In the genomic region with DNA sequence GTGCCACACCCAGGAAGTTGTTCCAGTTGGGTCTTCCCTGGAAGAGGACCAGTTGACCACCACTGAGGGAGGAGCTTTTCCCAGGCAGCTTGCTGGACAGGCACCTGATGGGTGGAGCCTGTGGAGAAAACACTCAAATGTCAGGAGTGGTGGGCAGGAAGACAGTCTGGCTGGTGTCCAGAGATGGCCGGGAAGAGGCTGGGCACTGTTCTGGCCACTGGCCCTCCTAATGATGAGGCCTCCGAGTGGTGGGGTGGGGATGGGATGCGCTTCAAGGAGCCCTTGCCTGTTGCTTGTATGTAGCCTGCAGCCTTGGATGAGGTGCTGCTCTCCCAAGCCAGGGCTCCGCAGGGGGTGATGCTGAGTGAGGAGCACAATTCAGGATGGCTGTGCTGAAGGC, we compare ENCODE assay signal across 15 cellular contexts. TPM values are rescaled to one million over a fixed set of nuclear protein-coding genes. Genes with fewer than 3 reads are reported as not detected.
DNase-seq lines count a peak whose midpoint lies in the region; ATAC-seq and TF ChIP-seq lines count a peak whose summit lies in the region.
"Had no signal": no experiment of that assay in that cellular context is flagged by ENCODE, and none has a peak within 500 bp of the region (broad histone marks: within the 10 kb centered on the region; RNA-seq: fewer than 3 reads in every experiment).

No MANE protein-coding gene starts in this region.

- no CpG with 5 or more reads among the region's 4 CpGs for WGBS in H9 (ENCODE audit: extremely low coverage, insufficient read length, low lambda C conversion rate)
- 58 to 100% (median 61%) methylated on average over 1 to 4 of the region's 4 CpGs for WGBS in adrenal gland, 4 donors

- H3K14ac ChIP-seq in H9 (ENCODE audit: insufficient read depth, low read length) = no peak overlapping the region

- H4K8ac ChIP-seq in H9 (replicated peaks; ENCODE audit: insufficient read length, low read depth, low read length) = no peak overlapping the region

- H3K4me1 ChIP-seq in H9 (ENCODE audit: insufficient read depth, low read length) (peaks cover 7% of the 10 kb centered on the region), adrenal gland (replicated peaks in 1 of 2) (peaks cover 29 to 83% of the 10 kb centered on the region in 2 donors), right atrium auricular region (peaks cover 0 to 76% of the 10 kb centered on the region in 2 donors), subcutaneous abdominal adipose tissue (ENCODE audit: control insufficient read depth in 5 of 5, insufficient read depth in 5 of 5, low read length in 5 of 5) (peaks cover 24 to 84% (median 78%) of the 10 kb centered on the region in 5 donors)

- H3K18ac ChIP-seq in H9 (ENCODE audit: insufficient read length, low read depth, low read length) = no peak overlapping the region

- no peak overlapping the region for H2BK120ac ChIP-seq in H9 (ENCODE audit: low read depth, low read length, poor library complexity, severe bottlenecking)

- no peak overlapping the region for H2BK15ac ChIP-seq in H9 (ENCODE audit: low read depth, low read length)

- peak; percentile 21 for DNase-seq in H9
- DNase-seq in adrenal gland = peak in 5 of 7 donors; percentile 45 to 69 (median 58)
- DNase-seq in right atrium auricular region (ENCODE audit: low spot score) = no peak
- DNase-seq in occipital lobe (lab: John Stamatoyannopoulos, UW) = no peak
- no peak for DNase-seq in activated naive CD4-positive, alpha-beta T cell treated with anti-CD3 and anti-CD28 coated beads, Interleukin-2, amount 50 U/mL, for 72 hours (ENCODE audit: low spot score in 2 of 2)
- DNase-seq in SW480 (ENCODE audit: low spot score) = no peak
- no peak for DNase-seq in NCI-H1436 (lab: John Stamatoyannopoulos, UW)
- DNase-seq: activated CD4-positive, alpha-beta T cell treated with anti-CD3 and anti-CD28 coated beads, Interleukin-2, amount 10 ng/mL, durations not matched to agents 24 days and 14 days; activated gamma-delta T cell treated with Interleukin-2 at 50 U/mL for 16 hours; Karpas-422; left colon; NCI-H2081 treated with DMSO at 0.1 percent for 48 hours; stimulated activated CD4-positive, alpha-beta T cell treated with anti-CD3 and anti-CD28 coated beads, Interleukin-1b, Interleukin-23, amount 100 ng/mL, for 48 hours; T-cell had no signal

- H4K20me1 ChIP-seq in H9 (ENCODE audit: control insufficient read depth, insufficient read depth, insufficient read length) = peaks cover 2% of the 10 kb centered on the region

- H3K36me3 ChIP-seq in adrenal gland (replicated peaks in 1 of 2) = peaks cover 0 to 72% of the 10 kb centered on the region in 2 donors
- peaks cover 44% of the 10 kb centered on the region for H3K36me3 ChIP-seq in right atrium auricular region
- peaks cover 7 to 89% (median 62%) of the 10 kb centered on the region in 5 donors for H3K36me3 ChIP-seq in subcutaneous abdominal adipose tissue (ENCODE audit: control insufficient read depth in 5 of 5, insufficient read depth in 5 of 5, low read length in 5 of 5)

- no peak for ATAC-seq in activated naive CD4-positive, alpha-beta T cell treated with anti-CD3 and anti-CD28 coated beads, Interleukin-2, amount 50 U/mL, for 72 hours
- ATAC-seq: left colon, T-cell had no signal

- H3K27me3 Mint-ChIP-seq in H9 (ENCODE audit: low read depth) = no peaks in the 10 kb centered on the region
- H3K27me3 Mint-ChIP-seq: activated CD4-positive, alpha-beta T cell treated with anti-CD3 and anti-CD28 coated beads, Interleukin-2, amount 10 ng/mL, durations not matched to agents 24 days and 14 days; T-cell had no signal

- H3K9ac ChIP-seq in H9 (ENCODE audit: extremely low read depth, insufficient read length, low read length) (no peak overlapping the region), subcutaneous abdominal adipose tissue (ENCODE audit: low read length in 5 of 5) (peak overlapping the region in 2 of 5 donors; percentile 50 to 52)

- H2BK20ac ChIP-seq in H9 (ENCODE audit: low read depth, low read length, poor library complexity, severe bottlenecking) = no peak overlapping the region

- TF ChIP-seq CTCF in H9 (conservative IDR thresholded peaks at IDR 0.05) = no peak
- no peak for TF ChIP-seq CTCF in adrenal gland (IDR thresholded peaks at IDR 0.05)
- TF ChIP-seq CTCF in right atrium auricular region (IDR thresholded peaks at IDR 0.05) = no peak

- H2BK5ac ChIP-seq in H9 (ENCODE audit: insufficient read length, low read length) = no peak overlapping the region

- no peak overlapping the region for H3K4me3 Mint-ChIP-seq in H9
- H3K4me3 Mint-ChIP-seq: activated CD4-positive, alpha-beta T cell treated with anti-CD3 and anti-CD28 coated beads, Interleukin-2, amount 10 ng/mL, durations not matched to agents 24 days and 14 days; T-cell had no signal

- no peaks in the 10 kb centered on the region for H3K79me1 ChIP-seq in H9 (ENCODE audit: insufficient read depth, low read depth, low read length, poor library complexity, severe bottlenecking)

- no peaks in the 10 kb centered on the region for H3K9me3 ChIP-seq in H9 (ENCODE audit: control insufficient read depth, low read depth, low read length)
- no peaks in the 10 kb centered on the region for H3K9me3 ChIP-seq in adrenal gland (replicated peaks in 1 of 3)
- no peaks in the 10 kb centered on the region for H3K9me3 ChIP-seq in right atrium auricular region
- no peaks in the 10 kb centered on the region for H3K9me3 ChIP-seq in subcutaneous abdominal adipose tissue (ENCODE audit: control insufficient read depth in 5 of 5, low read length in 5 of 5)

- intact Hi-C loops in adrenal gland (cut with DNase I) = no loop called here

- H3K36me3 Mint-ChIP-seq in H9 (ENCODE audit: insufficient read depth in 1 of 3, low read depth in 3 of 3) = peaks cover 30 to 71% (median 52%) of the 10 kb centered on the region in 3 experiments
- peaks cover 0 to 12% of the 10 kb centered on the region in 2 donors for H3K36me3 Mint-ChIP-seq in activated naive CD4-positive, alpha-beta T cell treated with anti-CD3 and anti-CD28 coated beads, Interleukin-2, amount 50 U/mL, for 72 hours

- peak overlapping the region in 2 of 3 experiments; percentile 39 to 85; a peak in 2 of 7 replicates for H3K27ac Mint-ChIP-seq in H9
- H3K27ac Mint-ChIP-seq in activated naive CD4-positive, alpha-beta T cell treated with anti-CD3 and anti-CD28 coated beads, Interleukin-2, amount 50 U/mL, for 72 hours = no peak overlapping the region

- no peak overlapping the region for H3K4me2 ChIP-seq in H9 (ENCODE audit: insufficient read depth, insufficient read length, low read length)

- no peak overlapping the region for H3K4ac ChIP-seq in H9 (ENCODE audit: low read depth, low read length)

- no peak overlapping the region for H2AFZ ChIP-seq in H9 (ENCODE audit: low read length)

- H4K5ac ChIP-seq in H9 (ENCODE audit: insufficient read length, low read depth, low read length) = no peak overlapping the region

- no peaks in the 10 kb centered on the region for H3K27me3 ChIP-seq in H9 (ENCODE audit: insufficient read depth, low read length)
- no peaks in the 10 kb centered on the region for H3K27me3 ChIP-seq in adrenal gland
- H3K27me3 ChIP-seq in right atrium auricular region = no peaks in the 10 kb centered on the region
- no peaks in the 10 kb centered on the region for H3K27me3 ChIP-seq in subcutaneous abdominal adipose tissue (ENCODE audit: control insufficient read depth in 5 of 5, insufficient read depth in 4 of 5, low read length in 5 of 5)

- no peak overlapping the region for H3K23ac ChIP-seq in H9 (ENCODE audit: insufficient read length, low read depth, low read length)

- no peak overlapping the region for H2AK5ac ChIP-seq in H9 (ENCODE audit: insufficient read length, low read length)

- no peak overlapping the region for H2BK12ac ChIP-seq in H9 (ENCODE audit: insufficient read length, low read depth, low read length)

- no peaks in the 10 kb centered on the region for H3K23me2 ChIP-seq in H9 (ENCODE audit: insufficient read length, low read depth, low read length, poor library complexity, severe bottlenecking)

- H3K27ac ChIP-seq in H9 (ENCODE audit: insufficient read length, low read depth, low read length) (no peak overlapping the region), adrenal gland (peak overlapping the region in 2 of 5 donors; percentile 77 to 90), right atrium auricular region (peak overlapping the region; percentile 73 to 82), subcutaneous abdominal adipose tissue (ENCODE audit: low read depth, low read length) (peak overlapping the region; percentile 57)

- H3K9me3 Mint-ChIP-seq in H9 = no peaks in the 10 kb centered on the region
- no peaks in the 10 kb centered on the region for H3K9me3 Mint-ChIP-seq in activated naive CD4-positive, alpha-beta T cell treated with anti-CD3 and anti-CD28 coated beads, Interleukin-2, amount 50 U/mL, for 72 hours
- H3K9me3 Mint-ChIP-seq: activated CD4-positive, alpha-beta T cell treated with anti-CD3 and anti-CD28 coated beads, Interleukin-2, amount 10 ng/mL, durations not matched to agents 24 days and 14 days; T-cell had no signal

- no peak for TF ChIP-seq POLR2A in adrenal gland (IDR thresholded peaks at IDR 0.05)

- no peaks in the 10 kb centered on the region; the same call in 1 of the 2 replicates for H3K79me2 ChIP-seq in H9 (ENCODE audit: insufficient read depth, low read length)

- no peak overlapping the region for H3K4me3 ChIP-seq in adrenal gland
- H3K4me3 ChIP-seq in right atrium auricular region = no peak overlapping the region
- peak overlapping the region in 1 of 5 donors; percentile 9 for H3K4me3 ChIP-seq in subcutaneous abdominal adipose tissue (ENCODE audit: low read depth in 1 of 5, low read length in 5 of 5)

- H3K56ac ChIP-seq in H9 (ENCODE audit: insufficient read length, low read depth, low read length) = no peak overlapping the region

- no peak overlapping the region for H3T11ph ChIP-seq in H9 (ENCODE audit: low read length)

- no peak overlapping the region for H4K91ac ChIP-seq in H9 (ENCODE audit: insufficient read length, low read depth, low read length)

- H3K4me1 Mint-ChIP-seq in H9 = peaks cover 44 to 46% of the 10 kb centered on the region in 2 experiments

RNA-seq across cellular contexts. Expression of a gene that starts 12.3 kb away (rescaled TPM):
- 16.6 and 18.1 TPM in 2 replicates for total RNA-seq in H9 (2021)
- total RNA-seq in adrenal gland = 10 to 100 TPM; 31.3 to 62.9 (median 50.3) TPM
- 10 to 100 TPM; 20.4 to 49.3 (median 33.7) TPM for polyA plus RNA-seq in adrenal gland
- 10 to 100 TPM in 1 of 2 donors, 1 to 10 TPM in 1; 6.3 to 19.4 TPM for total RNA-seq in right atrium auricular region
- 6.7 TPM for total RNA-seq in occipital lobe
- total RNA-seq in activated naive CD4-positive, alpha-beta T cell treated with anti-CD3 and anti-CD28 coated beads, Interleukin-2, amount 50 U/mL, for 72 hours = 10 to 100 TPM; 13.7 to 16.1 TPM

RNA-seq across cellular contexts. Expression of a gene that starts 28.6 kb away (rescaled TPM):
- total RNA-seq in H9 (2021) (64.0 and 74.4 TPM in 2 replicates), adrenal gland (1 to 10 TPM in 5 of 8 donors, under 1 TPM in 3; 0.26 to 3.8 (median 1.7) TPM), right atrium auricular region (under 1 TPM; 0.28 to 0.56 TPM), occipital lobe (0.47 TPM)
- polyA plus RNA-seq in adrenal gland = 1 to 10 TPM in 2 of 3 donors, under 1 TPM in 1; 0.33 to 6.0 (median 3.0) TPM
- 10 to 100 TPM; 47.5 to 56.0 TPM for total RNA-seq in activated naive CD4-positive, alpha-beta T cell treated with anti-CD3 and anti-CD28 coated beads, Interleukin-2, amount 50 U/mL, for 72 hours

RNA-seq across cellular contexts. Expression of a gene that starts 57.7 kb away (rescaled TPM):
- total RNA-seq in H9 (2021) = 3.7 TPM in 2 replicates
- total RNA-seq in adrenal gland = 10 to 100 TPM; 17.2 to 41.7 (median 31.3) TPM
- polyA plus RNA-seq in adrenal gland = 10 to 100 TPM; 13.0 to 29.7 (median 23.0) TPM
- total RNA-seq in right atrium auricular region = 1 to 10 TPM in 1 of 2 donors, under 1 TPM in 1; 0.96 to 2.2 TPM
- 15.6 TPM for total RNA-seq in occipital lobe
- total RNA-seq in activated naive CD4-positive, alpha-beta T cell treated with anti-CD3 and anti-CD28 coated beads, Interleukin-2, amount 50 U/mL, for 72 hours = 1 to 10 TPM; 3.8 to 8.9 TPM

Comparison
In these comparisons a context has a peak if more than half of its experiments do, and no peak if none do; other contexts are left out.
1. DNase-seq: peak in H9 (single experiment) and adrenal gland (5 of 7); none in right atrium auricular region (single experiment), occipital lobe (single experiment), activated naive CD4-positive, alpha-beta T cell treated with anti-CD3 and anti-CD28 coated beads, Interleukin-2, amount 50 U/mL, for 72 hours (0 of 2), SW480 (single experiment) and NCI-H1436 (single experiment).
2. H3K27ac Mint-ChIP-seq: peak in H9 (2 of 3); none in activated naive CD4-positive, alpha-beta T cell treated with anti-CD3 and anti-CD28 coated beads, Interleukin-2, amount 50 U/mL, for 72 hours (0 of 2).
3. RNA of a gene that starts 28.6 kb away (total RNA-seq): 64.0 to 74.4 TPM in H9 and 47.5 to 56.0 TPM in activated naive CD4-positive, alpha-beta T cell treated with anti-CD3 and anti-CD28 coated beads, Interleukin-2, amount 50 U/mL, for 72 hours; 0.26 to 3.8 TPM in adrenal gland, 0.28 to 0.56 TPM in right atrium auricular region and 0.47 TPM in occipital lobe (single experiment); every median in the first group is over 10 times any median in the second.